16 cellular contexts compared by ENCODE assay signal in the genomic region with DNA sequence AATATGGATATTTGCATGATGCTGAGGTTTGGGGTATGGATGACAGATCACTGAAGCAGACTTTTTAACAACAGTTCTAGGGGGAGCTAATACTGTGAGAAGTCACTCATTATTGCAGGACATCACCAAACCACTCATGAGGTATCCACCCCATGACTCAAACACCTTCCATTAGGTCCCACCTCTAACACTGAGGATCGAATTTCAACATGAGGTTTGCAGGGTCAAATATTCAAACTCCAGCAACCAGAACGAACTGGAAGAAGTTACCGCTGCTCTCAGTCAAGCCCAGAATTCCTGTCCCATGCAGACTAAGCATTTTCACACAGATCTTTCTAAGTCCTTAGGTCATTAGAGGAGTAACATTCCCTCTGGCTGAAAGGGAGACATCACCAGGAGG.
"Had no signal": no experiment of that assay in that cellular context is flagged by ENCODE, and none has a peak within 500 bp of the region (broad histone marks: within the 10 kb centered on the region; RNA-seq: fewer than 3 reads in every experiment).

No MANE protein-coding gene starts in this region.

- H3K9me3 ChIP-seq: lower lobe of right lung, neutrophil, tibial nerve had no signal

- H2AFZ ChIP-seq: hepatocyte had no signal

- H3K4me3 ChIP-seq: hepatocyte, lower lobe of right lung, tibial nerve had no signal

- H3K27ac ChIP-seq: hepatocyte, lower lobe of right lung, neutrophil, tibial nerve had no signal

- H3K79me2 ChIP-seq: hepatocyte had no signal

- DNase-seq: activated CD4-positive, alpha-beta T cell treated with anti-CD3 and anti-CD28 coated beads, Interleukin-2, amount 50 U/mL, for 4 hours; activated CD4-positive, CD25-positive, alpha-beta regulatory T cell treated with anti-CD3 and anti-CD28 coated beads, Interleukin-2, amount 50 U/mL, for 72 hours; activated CD8-positive, alpha-beta memory T cell treated with anti-CD3 and anti-CD28 coated beads, Interleukin-2, amount 10 ng/mL, durations not matched to agents 7 days and 5 days; activated effector memory CD4-positive, alpha-beta T cell treated with anti-CD3 and anti-CD28 coated beads, Interleukin-2, amount 50 U/mL, for 16 hours; activated T-cell treated with anti-CD3 and anti-CD28 coated beads, Interleukin-2, amount 50 U/mL, for 24 hours; amygdala; caudate nucleus; cortex of kidney; effector CD8-positive, alpha-beta T cell; lower lobe of right lung; naive thymus-derived CD4-positive, alpha-beta T cell; right cardiac atrium had no signal

- H3K27me3 ChIP-seq: hepatocyte, neutrophil, tibial nerve had no signal

- H3K4me2 ChIP-seq: hepatocyte had no signal

- ATAC-seq: activated CD8-positive, alpha-beta memory T cell treated with anti-CD3 and anti-CD28 coated beads, Interleukin-2, amount 10 ng/mL, durations not matched to agents 7 days and 5 days; lower lobe of right lung; naive thymus-derived CD4-positive, alpha-beta T cell; right cardiac atrium; stimulated activated memory B cell treated with anti-CD40 and anti-IgM and Interleukin-4, amounts not matched to agents 10 μg/mL and 1 μg/mL and 100 μg/mL, for 72 hours had no signal

- H3K36me3 ChIP-seq: lower lobe of right lung, neutrophil, tibial nerve had no signal

- H3K4me1 ChIP-seq: lower lobe of right lung, tibial nerve had no signal
